In the genomic region with DNA sequence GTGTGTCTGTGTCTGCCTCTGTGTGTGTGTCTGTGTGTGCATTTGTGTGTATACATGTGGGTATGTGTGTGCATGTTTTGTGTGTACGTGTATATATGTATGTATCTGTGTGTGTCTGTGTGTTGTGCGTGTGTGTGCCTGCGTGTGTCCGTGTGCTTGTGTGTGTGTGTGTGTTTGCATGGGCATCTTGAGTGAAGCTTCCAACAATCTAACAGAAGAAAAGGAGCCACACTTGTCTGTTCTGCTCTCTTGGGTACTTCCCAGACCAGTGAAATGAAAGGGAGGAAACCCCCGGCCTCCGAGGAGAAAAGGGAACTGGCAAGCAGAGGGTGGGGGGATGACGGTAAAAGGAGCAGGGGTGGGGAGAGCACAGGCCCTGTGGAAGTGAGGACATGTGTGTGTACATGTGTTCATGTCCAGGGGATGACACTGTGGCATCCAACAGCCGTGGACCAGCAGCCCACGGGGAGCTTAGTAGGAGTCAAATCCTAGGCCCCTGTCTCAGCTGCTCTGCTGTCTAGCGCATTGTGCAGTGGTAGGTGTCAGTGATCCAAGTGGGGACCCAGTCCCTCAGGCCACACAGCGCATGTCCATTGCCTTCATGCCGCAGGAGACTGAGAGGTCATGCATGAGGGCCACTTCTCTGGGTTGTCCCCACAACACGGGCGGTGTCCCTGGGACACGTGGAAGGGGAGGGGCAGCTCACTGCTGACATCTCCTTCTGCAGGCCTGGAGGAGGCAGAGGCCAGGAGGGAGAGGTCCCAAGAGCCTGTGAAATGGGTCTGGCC, we compare ENCODE assay signal across 12 cellular contexts. TPM values are rescaled to one million over a fixed set of nuclear protein-coding genes. Genes with fewer than 3 reads are reported as not detected.
DNase-seq lines count a peak whose midpoint lies in the region; TF ChIP-seq lines count a peak whose summit lies in the region.
"Had no signal": no experiment of that assay in that cellular context is flagged by ENCODE, and none has a peak within 500 bp of the region (broad histone marks: within the 10 kb centered on the region; RNA-seq: fewer than 3 reads in every experiment).

No MANE protein-coding gene starts in this region.

- H4K20me1 ChIP-seq in OCI-LY7 (ENCODE audit: insufficient read depth, low read length) = no peaks in the 10 kb centered on the region

- no peak overlapping the region for H3K4me3 Mint-ChIP-seq in activated CD4-positive, alpha-beta memory T cell treated with anti-CD3 and anti-CD28 coated beads for 36 hours
- no peak overlapping the region for H3K4me3 Mint-ChIP-seq in activated CD4-positive, alpha-beta memory T cell treated with anti-CD3 and anti-CD28 coated beads, Interleukin-2, amount 10 ng/mL, durations not matched to agents 7 days and 5 days

- no peaks in the 10 kb centered on the region for H3K4me1 Mint-ChIP-seq in activated CD4-positive, alpha-beta memory T cell treated with anti-CD3 and anti-CD28 coated beads for 36 hours (ENCODE audit: low read depth)
- peaks cover 20% of the 10 kb centered on the region for H3K4me1 Mint-ChIP-seq in activated CD4-positive, alpha-beta memory T cell treated with anti-CD3 and anti-CD28 coated beads, Interleukin-2, amount 10 ng/mL, durations not matched to agents 7 days and 5 days

- no peak for TF ChIP-seq CTCF in OCI-LY7 (conservative IDR thresholded peaks at IDR 0.05; ENCODE audit: low read length)
- TF ChIP-seq CTCF in right atrium auricular region (IDR thresholded peaks at IDR 0.05) = no peak

- BruUV-seq in OCI-LY7 (replicated peaks; lab: Mats Ljungman, UMichigan) = no TSS peak

- no peaks in the 10 kb centered on the region for H3K9me3 Mint-ChIP-seq in activated CD4-positive, alpha-beta memory T cell treated with anti-CD3 and anti-CD28 coated beads for 36 hours
- H3K9me3 Mint-ChIP-seq in activated CD4-positive, alpha-beta memory T cell treated with anti-CD3 and anti-CD28 coated beads, Interleukin-2, amount 10 ng/mL, durations not matched to agents 7 days and 5 days = no peaks in the 10 kb centered on the region

- H3K27me3 ChIP-seq in right atrium auricular region (no peaks in the 10 kb centered on the region), thymus (ENCODE audit: control insufficient read depth, insufficient read depth) (no peaks in the 10 kb centered on the region)
- H3K27me3 ChIP-seq: vagina had no signal

- H3K9me2 ChIP-seq in OCI-LY7 (ENCODE audit: insufficient read depth, low read length) = no peaks in the 10 kb centered on the region

- H3K4me3 ChIP-seq in OCI-LY7 (ENCODE audit: low read depth, low read length, poor library complexity, severe bottlenecking) (no peak overlapping the region), right atrium auricular region (no peak overlapping the region), thymus (ENCODE audit: low read length) (no peak overlapping the region)
- H3K4me3 ChIP-seq: vagina had no signal

- no peak overlapping the region for H2AFZ ChIP-seq in OCI-LY7 (ENCODE audit: low read length)

- H3K4me1 ChIP-seq in OCI-LY7 (ENCODE audit: insufficient read depth, low read length, poor library complexity, severe bottlenecking) (peaks cover 11% of the 10 kb centered on the region), right atrium auricular region (peaks cover 0 to 11% of the 10 kb centered on the region in 2 donors), thymus (ENCODE audit: control insufficient read depth, insufficient read depth, low read length) (no peaks in the 10 kb centered on the region)

- H3K9me3 ChIP-seq in OCI-LY7 (ENCODE audit: low read length) (no peaks in the 10 kb centered on the region), right atrium auricular region (peaks cover 0 to 5% of the 10 kb centered on the region in 2 donors), thymus (ENCODE audit: control insufficient read depth) (no peaks in the 10 kb centered on the region)
- H3K9me3 ChIP-seq: vagina had no signal

- intact Hi-C loops in activated CD4-positive, alpha-beta memory T cell treated with anti-CD3 and anti-CD28 coated beads for 36 hours (cut with micrococcal nuclease) = no loop called here
- intact Hi-C loops in OCI-LY7 (cut with micrococcal nuclease; ENCODE audit: unreplicated experiment) = no loop called here

- H3K36me3 ChIP-seq in OCI-LY7 (ENCODE audit: insufficient read depth, low read length) (0 out of 2 replicates have a peak, but pooled peaks cover 8% of the 10 kb centered on the region), right atrium auricular region (no peaks in the 10 kb centered on the region), thymus (ENCODE audit: control insufficient read depth, insufficient read depth) (no peaks in the 10 kb centered on the region)
- H3K36me3 ChIP-seq: vagina had no signal

- no peak overlapping the region for H3K27ac Mint-ChIP-seq in activated CD4-positive, alpha-beta memory T cell treated with anti-CD3 and anti-CD28 coated beads for 36 hours
- no peak overlapping the region for H3K27ac Mint-ChIP-seq in activated CD4-positive, alpha-beta memory T cell treated with anti-CD3 and anti-CD28 coated beads, Interleukin-2, amount 10 ng/mL, durations not matched to agents 7 days and 5 days

- POLR2A ChIA-PET in activated CD4-positive, alpha-beta memory T cell treated with anti-CD3 and anti-CD28 coated beads for 36 hours (lab: Charles Lee) = no interaction called here
- POLR2A ChIA-PET in activated CD4-positive, alpha-beta memory T cell treated with anti-CD3 and anti-CD28 coated beads, Interleukin-2, amount 10 ng/mL, durations not matched to agents 7 days and 5 days (lab: Charles Lee) = no interaction called here
- POLR2A ChIA-PET in OCI-LY7 (lab: Charles Lee) = no interaction called here

- DNase-seq in activated CD4-positive, alpha-beta memory T cell treated with anti-CD3 and anti-CD28 coated beads for 36 hours = peak; percentile 31
- DNase-seq in activated CD4-positive, alpha-beta memory T cell treated with anti-CD3 and anti-CD28 coated beads, Interleukin-2, amount 10 ng/mL, durations not matched to agents 7 days and 5 days = no peak
- DNase-seq in OCI-LY7 (ENCODE audit: low spot score) (peak; percentile 6), right atrium auricular region (ENCODE audit: low spot score) (peak; percentile 58), NAMALWA (ENCODE audit: low spot score) (no peak), midbrain (lab: John Stamatoyannopoulos, UW) (no peak)
- no peak for DNase-seq in activated CD8-positive, alpha-beta memory T cell treated with anti-CD3 and anti-CD28 coated beads, Interleukin-2, amount 50 U/mL, for 48 hours
- DNase-seq: activated naive CD4-positive, alpha-beta T cell; NCI-H748 treated with DMSO at 0.1 percent for 48 hours; T-helper 9 cell had no signal

- peak overlapping the region; percentile 38; the same call in 1 of the 2 replicates for H3K4me2 ChIP-seq in OCI-LY7 (ENCODE audit: low read length)

- H3K27me3 Mint-ChIP-seq in activated CD4-positive, alpha-beta memory T cell treated with anti-CD3 and anti-CD28 coated beads for 36 hours = peaks cover 11% of the 10 kb centered on the region
- peaks cover 28% of the 10 kb centered on the region for H3K27me3 Mint-ChIP-seq in activated CD4-positive, alpha-beta memory T cell treated with anti-CD3 and anti-CD28 coated beads, Interleukin-2, amount 10 ng/mL, durations not matched to agents 7 days and 5 days

- H3K79me2 ChIP-seq in OCI-LY7 (ENCODE audit: insufficient read depth, low read depth, low read length) = no peaks in the 10 kb centered on the region

- 61% methylated on average over 15 of the region's 15 CpGs for WGBS in thymus

- no peaks in the 10 kb centered on the region for H3K36me3 Mint-ChIP-seq in activated CD4-positive, alpha-beta memory T cell treated with anti-CD3 and anti-CD28 coated beads for 36 hours
- H3K36me3 Mint-ChIP-seq in activated CD4-positive, alpha-beta memory T cell treated with anti-CD3 and anti-CD28 coated beads, Interleukin-2, amount 10 ng/mL, durations not matched to agents 7 days and 5 days (ENCODE audit: low read depth) = no peaks in the 10 kb centered on the region

- CTCF ChIA-PET in activated CD4-positive, alpha-beta memory T cell treated with anti-CD3 and anti-CD28 coated beads for 36 hours (lab: Charles Lee) = no interaction called here
- CTCF ChIA-PET in activated CD4-positive, alpha-beta memory T cell treated with anti-CD3 and anti-CD28 coated beads, Interleukin-2, amount 10 ng/mL, durations not matched to agents 7 days and 5 days (lab: Charles Lee) = interaction anchor here (0.6 kb wide), 1 partner anchor 39 kb away, joined by 3 read pairs; no protein-coding TSS in a partner anchor
- CTCF ChIA-PET in OCI-LY7 (lab: Charles Lee; ENCODE audit: unreplicated experiment) = no interaction called here

- no peak overlapping the region for H3K27ac ChIP-seq in OCI-LY7 (ENCODE audit: low read depth, low read length, poor library complexity, severe bottlenecking)
- H3K27ac ChIP-seq in right atrium auricular region = no peak overlapping the region
- H3K27ac ChIP-seq in thymus (ENCODE audit: low read depth) = peak overlapping the region; percentile 19
- H3K27ac ChIP-seq: vagina had no signal

RNA-seq across cellular contexts. Expression of a gene that starts 8.1 kb away (rescaled TPM):
- under 1 TPM; 0.22 to 0.48 TPM for total RNA-seq in activated CD4-positive, alpha-beta memory T cell treated with anti-CD3 and anti-CD28 coated beads for 36 hours
- total RNA-seq in activated CD4-positive, alpha-beta memory T cell treated with anti-CD3 and anti-CD28 coated beads, Interleukin-2, amount 10 ng/mL, durations not matched to agents 7 days and 5 days = 1 to 10 TPM; 2.3 to 3.0 TPM
- total RNA-seq in OCI-LY7 (2014; rRNA removed; shearing (Covaris generic)) = 6.2 and 7.6 TPM in 2 replicates
- 21.6 and 23.4 TPM in 2 replicates for total RNA-seq in OCI-LY7 (2022)
- total RNA-seq in right atrium auricular region = 1 to 10 TPM; 1.8 to 4.2 TPM
- 14.6 TPM for polyA plus RNA-seq in thymus

Comparison
In these comparisons a context has a peak if more than half of its experiments do, and no peak if none do; other contexts are left out.
1. DNase-seq: peak in activated CD4-positive, alpha-beta memory T cell treated with anti-CD3 and anti-CD28 coated beads for 36 hours (single experiment), OCI-LY7 (single experiment) and right atrium auricular region (single experiment); none in activated CD4-positive, alpha-beta memory T cell treated with anti-CD3 and anti-CD28 coated beads, Interleukin-2, amount 10 ng/mL, durations not matched to agents 7 days and 5 days (single experiment), activated CD8-positive, alpha-beta memory T cell treated with anti-CD3 and anti-CD28 coated beads, Interleukin-2, amount 50 U/mL, for 48 hours (single experiment), NAMALWA (single experiment) and midbrain (single experiment).